Comparison of ENCODE assay signal across 31 cellular contexts in the genomic region with DNA sequence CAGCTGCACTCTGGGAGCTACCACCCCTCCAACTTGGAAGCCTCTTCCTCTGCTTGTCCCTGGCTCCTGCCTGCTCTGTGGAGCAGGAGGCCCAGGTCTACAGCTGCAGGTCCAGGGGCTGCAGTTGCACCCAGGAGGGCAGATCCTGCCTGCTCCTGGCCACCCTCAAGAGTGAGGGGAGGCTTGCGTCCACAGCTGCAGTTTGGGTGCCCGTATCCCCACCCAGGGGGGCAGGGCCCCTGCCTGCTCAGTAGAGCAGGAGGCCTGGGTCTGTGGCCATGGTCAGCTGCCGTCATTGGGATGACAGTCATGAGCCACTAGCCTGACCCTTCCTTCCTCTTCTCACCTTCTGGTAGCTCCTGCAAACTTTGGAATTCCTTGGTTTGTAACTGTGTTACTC. TPM values are rescaled to one million over a fixed set of nuclear protein-coding genes. Genes with fewer than 3 reads are reported as not detected.
"Had no signal": no experiment of that assay in that cellular context is flagged by ENCODE, and none has a peak within 500 bp of the region (broad histone marks: within the 10 kb centered on the region; RNA-seq: fewer than 3 reads in every experiment).

No MANE protein-coding gene starts in this region.

- ATAC-seq: activated CD4-positive, CD25-positive, alpha-beta regulatory T cell treated with anti-CD3 and anti-CD28 coated beads, Interleukin-2, amount 50 U/mL, for 24 hours; activated CD8-positive, alpha-beta T cell treated with anti-CD3 and anti-CD28 coated beads for 36 hours; activated T-cell treated with anti-CD3 and anti-CD28 coated beads, Interleukin-2, amount 50 U/mL, for 4 hours; activated T-helper 17 cell treated with anti-CD3 and anti-CD28 coated beads, Interleukin-2, amount 50 U/mL, for 72 hours; effector memory CD8-positive, alpha-beta T cell; gastroesophageal sphincter; T-helper 17 cell had no signal

- H3K4me3 Mint-ChIP-seq: activated B cell treated with CpG ODN at 0.5 μM for 24 hours; activated CD8-positive, alpha-beta T cell treated with anti-CD3 and anti-CD28 coated beads for 36 hours; activated naive CD8-positive, alpha-beta T cell; activated T-cell treated with anti-CD3 and anti-CD28 coated beads, Interleukin-2, amount 50 U/mL, for 4 hours; activated T-helper 17 cell treated with anti-CD3 and anti-CD28 coated beads, Interleukin-2, amount 50 U/mL, for 72 hours; central memory CD8-positive, alpha-beta T cell; effector memory CD8-positive, alpha-beta T cell; T-helper 17 cell; T-helper 2 cell treated with Interferon-gamma antibody and Interleukin-4, amounts not matched to agents 5 μg/mL and 100 μg/mL, for 36 hours had no signal

- H3K36me3 ChIP-seq: brain microvascular endothelial cell, esophagus squamous epithelium, gastroesophageal sphincter, WERI-Rb-1 had no signal

- H3K27me3 Mint-ChIP-seq: activated B cell treated with CpG ODN at 0.5 μM for 24 hours had no signal

- H3K4me1 ChIP-seq: esophagus squamous epithelium, gastroesophageal sphincter had no signal

- H3K27ac Mint-ChIP-seq: activated CD8-positive, alpha-beta T cell treated with anti-CD3 and anti-CD28 coated beads for 36 hours; activated naive CD8-positive, alpha-beta T cell; activated T-helper 17 cell treated with anti-CD3 and anti-CD28 coated beads, Interleukin-2, amount 50 U/mL, for 72 hours; effector memory CD8-positive, alpha-beta T cell; T-helper 17 cell; T-helper 2 cell treated with Interferon-gamma antibody and Interleukin-4, amounts not matched to agents 5 μg/mL and 100 μg/mL, for 36 hours had no signal

- H3K9me3 ChIP-seq: esophagus squamous epithelium, gastroesophageal sphincter had no signal

- H3K4me1 Mint-ChIP-seq: activated T-helper 17 cell treated with anti-CD3 and anti-CD28 coated beads, Interleukin-2, amount 50 U/mL, for 72 hours had no signal

- H3K36me3 Mint-ChIP-seq: activated naive CD8-positive, alpha-beta T cell had no signal

- H3K4me3 ChIP-seq: coronary artery, esophagus squamous epithelium, gastroesophageal sphincter had no signal

- H3K27me3 ChIP-seq: brain microvascular endothelial cell, gastroesophageal sphincter had no signal

- H3K9me3 Mint-ChIP-seq: activated B cell treated with CpG ODN at 0.5 μM for 24 hours; activated CD8-positive, alpha-beta T cell treated with anti-CD3 and anti-CD28 coated beads for 36 hours; activated T-cell treated with anti-CD3 and anti-CD28 coated beads, Interleukin-2, amount 50 U/mL, for 4 hours; activated T-helper 17 cell treated with anti-CD3 and anti-CD28 coated beads, Interleukin-2, amount 50 U/mL, for 72 hours; central memory CD8-positive, alpha-beta T cell; effector memory CD8-positive, alpha-beta T cell had no signal

- H3K27ac ChIP-seq: brain microvascular endothelial cell, coronary artery, esophagus squamous epithelium, gastroesophageal sphincter, WERI-Rb-1 had no signal

- DNase-seq: activated B cell treated with CpG ODN at 0.5 μM for 24 hours; activated CD4-positive, alpha-beta T cell treated with anti-CD3 and anti-CD28 coated beads for 48 hours; activated CD4-positive, alpha-beta T cell treated with anti-CD3 and anti-CD28 coated beads, Interleukin-2, amount 50 U/mL, for 1 hour; activated CD4-positive, alpha-beta T cell treated with anti-CD3 and anti-CD28 coated beads, Interleukin-2, amount 50 U/mL, for 48 hours; activated CD8-positive, alpha-beta memory T cell treated with anti-CD3 and anti-CD28 coated beads for 24 hours; activated CD8-positive, alpha-beta T cell treated with anti-CD3 and anti-CD28 coated beads for 36 hours; activated effector memory CD4-positive, alpha-beta T cell treated with Interleukin-2 at 50 U/mL for 16 hours; activated gamma-delta T cell treated with Interleukin-2 at 50 U/mL for 16 hours; activated naive CD4-positive, alpha-beta T cell treated with anti-CD3 and anti-CD28 coated beads, Interleukin-2, amount 50 U/mL, for 16 hours; activated naive CD4-positive, alpha-beta T cell treated with Interleukin-2 at 50 U/mL for 16 hours; activated T-cell treated with anti-CD3 and anti-CD28 coated beads, Interleukin-2, amount 50 U/mL, for 4 hours; amniotic stem cell; anterior cingulate cortex; brain microvascular endothelial cell; dermis blood vessel endothelial cell; effector CD4-positive, alpha-beta T cell; effector memory CD8-positive, alpha-beta T cell; esophagus squamous epithelium; foreskin melanocyte; T-helper 1 cell; T-helper 17 cell; T1000; WERI-Rb-1 had no signal

RNA-seq across cellular contexts. Expression of gene HHEX, which starts 25.1 kb away (rescaled TPM):
- total RNA-seq: astrocyte had no signal
